In genomic region chr1:209861242-209861641, GRCh38 we compare ENCODE assay signal across 14 cellular contexts.
"Had no signal": no experiment of that assay in that cellular context is flagged by ENCODE, and none has a peak within 500 bp of the region (broad histone marks: within the 10 kb centered on the region; RNA-seq: fewer than 3 reads in every experiment).

No MANE protein-coding gene starts in this region.

- H3K4me1 ChIP-seq: lower lobe of right lung, parathyroid adenoma had no signal

- H3K9ac ChIP-seq: parathyroid adenoma had no signal

- H3K27ac ChIP-seq: lower lobe of right lung, parathyroid adenoma, spleen had no signal

- DNase-seq: activated CD4-positive, alpha-beta memory T cell treated with anti-CD3 and anti-CD28 coated beads, Interleukin-2, amount 10 ng/mL, durations not matched to agents 7 days and 5 days; activated CD4-positive, alpha-beta T cell treated with anti-CD3 and anti-CD28 coated beads for 4 hours; activated CD8-positive, alpha-beta memory T cell treated with anti-CD3 and anti-CD28 coated beads, Interleukin-2, amount 10 ng/mL, durations not matched to agents 7 days and 5 days; foreskin melanocyte; glutamatergic neuron; hypothalamus; islet precursor cell; lower lobe of right lung; midbrain; spleen; stimulated activated CD4-positive, alpha-beta T cell treated with anti-CD3 and anti-CD28 coated beads, Interleukin-4, amount 100 ng/mL, for 4 hours had no signal

- H3K4me3 ChIP-seq: lower lobe of right lung, spleen had no signal

- H3K36me3 ChIP-seq: lower lobe of right lung had no signal

- ATAC-seq: activated CD8-positive, alpha-beta memory T cell treated with anti-CD3 and anti-CD28 coated beads, Interleukin-2, amount 10 ng/mL, durations not matched to agents 7 days and 5 days; lower lobe of right lung; stimulated activated memory B cell treated with anti-CD40 and anti-IgM and Interleukin-4, amounts not matched to agents 10 μg/mL and 1 μg/mL and 100 μg/mL, for 72 hours; WTC11 had no signal

- H3K9me3 ChIP-seq: lower lobe of right lung had no signal
